Comparison of ENCODE assay signal across 8 cellular contexts in the genomic region with DNA sequence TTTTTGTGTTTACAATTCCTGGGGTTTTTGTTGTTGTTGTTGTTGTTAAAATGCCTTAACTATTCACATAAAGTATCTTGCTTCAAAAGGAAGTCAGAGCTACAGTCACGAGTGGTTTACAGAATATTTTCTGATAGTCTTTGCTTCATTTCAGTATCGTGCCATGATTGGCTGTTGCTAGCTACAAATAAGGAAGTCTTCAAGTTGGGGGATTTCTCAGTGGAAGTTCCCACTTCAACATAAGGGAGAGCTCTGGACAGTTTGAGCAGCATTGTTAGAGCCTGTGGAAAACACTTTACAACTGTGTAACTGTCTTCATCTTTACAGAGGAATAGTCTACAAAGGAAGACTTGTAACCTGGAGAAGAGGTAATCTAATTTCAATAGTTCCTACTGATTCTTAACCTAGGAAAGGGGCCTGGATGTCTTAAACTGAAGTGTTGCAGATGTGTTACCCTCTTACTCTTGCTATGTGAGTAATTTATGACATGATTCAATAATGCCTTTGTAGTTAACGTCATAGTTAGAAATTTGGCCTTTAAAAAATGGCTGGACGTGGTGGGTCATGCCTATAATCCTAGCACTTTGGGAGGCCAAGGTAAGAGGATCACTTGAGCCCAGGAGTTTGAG.
A peak's percentile ranks its signal among the peaks of the same experiment; 100 is the strongest.
DNase-seq lines count a peak whose midpoint lies in the region; ATAC-seq and TF ChIP-seq lines count a peak whose summit lies in the region.

No MANE protein-coding gene starts in this region.

- H3K36me3 ChIP-seq in muscle layer of colon (ENCODE audit: insufficient read depth, low read length) = no peaks in the 10 kb centered on the region
- no peaks in the 10 kb centered on the region for H3K36me3 ChIP-seq in MM.1S (replicated peaks; ENCODE audit: insufficient read depth, low read length)

- peak; percentile 14 for DNase-seq in activated CD4-positive, CD25-positive, alpha-beta regulatory T cell treated with anti-CD3 and anti-CD28 coated beads, Interleukin-2, amount 50 U/mL, for 16 hours (ENCODE audit: low read depth, low spot score)
- no peak for DNase-seq in activated CD4-positive, CD25-positive, alpha-beta regulatory T cell (lab: John Stamatoyannopoulos, UW)
- peak; percentile 73 for DNase-seq in HCEC 1CT
- peak; percentile 82 for DNase-seq in NOMO-1 treated with DMSO at 0.1 percent for 48 hours (lab: John Stamatoyannopoulos, UW; ENCODE audit: unreplicated experiment)
- peak in 1 of 2 donors; percentile 53 for DNase-seq in central memory CD8-positive, alpha-beta T cell (ENCODE audit: low spot score in 2 of 2)
- DNase-seq in MM.1S = no peak
- DNase-seq in RWPE1 (ENCODE audit: low spot score) = no peak

- no peaks in the 10 kb centered on the region for H3K27me3 Mint-ChIP-seq in central memory CD8-positive, alpha-beta T cell

- peaks cover 10% of the 10 kb centered on the region for H3K36me3 Mint-ChIP-seq in central memory CD8-positive, alpha-beta T cell (ENCODE audit: insufficient read depth)

- H3K27ac ChIP-seq in muscle layer of colon (ENCODE audit: low read depth, low read length) (peak overlapping the region; percentile 57), MM.1S (ENCODE audit: low read length) (no peak overlapping the region), RWPE1 (no peak overlapping the region)

- peak; percentile 79 for ATAC-seq in central memory CD8-positive, alpha-beta T cell (replicated peaks; ENCODE audit: extremely low read depth, poor library complexity, severe bottlenecking)

- CTCF ChIA-PET in RWPE1 (lab: Yijun Ruan, JAX) = no interaction called here

- H3K4me1 ChIP-seq in muscle layer of colon (ENCODE audit: insufficient read depth, low read length) = peaks cover 26% of the 10 kb centered on the region
- no peaks in the 10 kb centered on the region for H3K4me1 ChIP-seq in MM.1S (ENCODE audit: low read length)

- no peaks in the 10 kb centered on the region for H3K27me3 ChIP-seq in muscle layer of colon (ENCODE audit: control insufficient read depth in 1 of 2, insufficient read depth in 2 of 2, low read length in 2 of 2)
- no peaks in the 10 kb centered on the region for H3K27me3 ChIP-seq in MM.1S (replicated peaks; ENCODE audit: insufficient read depth, low read length)

- H3K9ac ChIP-seq in muscle layer of colon (ENCODE audit: low read length) (no peak overlapping the region), MM.1S (ENCODE audit: low read length) (no peak overlapping the region)

- H3K79me2 ChIP-seq in MM.1S (ENCODE audit: low read length) = no peaks in the 10 kb centered on the region

- no peak overlapping the region for H3K4me2 ChIP-seq in MM.1S (ENCODE audit: low read depth, low read length)

- H3K9me3 ChIP-seq in muscle layer of colon (ENCODE audit: low read length) (no peaks in the 10 kb centered on the region), MM.1S (replicated peaks; ENCODE audit: insufficient read depth, low read length) (no peaks in the 10 kb centered on the region)

- peaks cover 52% of the 10 kb centered on the region for H3K4me1 Mint-ChIP-seq in central memory CD8-positive, alpha-beta T cell

- H3F3A ChIP-seq in MM.1S (ENCODE audit: insufficient read depth, low read length) = no peaks in the 10 kb centered on the region

- POLR2A ChIA-PET in RWPE1 (lab: Yijun Ruan, JAX; ENCODE audit: low non-redundant PET) = no interaction called here

- H3K27ac Mint-ChIP-seq in central memory CD8-positive, alpha-beta T cell (ENCODE audit: low read depth) = peak overlapping the region; percentile 97

- TF ChIP-seq CTCF in MM.1S (IDR thresholded peaks at IDR 0.05; ENCODE audit: low read length) (no peak), RWPE1 (conservative IDR thresholded peaks at IDR 0.05; ENCODE audit: low read depth) (no peak)

- no peak overlapping the region for H2AFZ ChIP-seq in MM.1S (ENCODE audit: low read length)

- H3K9me2 ChIP-seq in MM.1S (replicated peaks; ENCODE audit: insufficient read depth, low read length) = no peaks in the 10 kb centered on the region

- H4K20me1 ChIP-seq in MM.1S (ENCODE audit: insufficient read depth, low read length) = no peaks in the 10 kb centered on the region

- H3K4me3 ChIP-seq in muscle layer of colon (ENCODE audit: low read depth in 1 of 2, low read length in 2 of 2) (peak overlapping the region in 1 of 2 donors; percentile 39), MM.1S (ENCODE audit: low read length) (no peak overlapping the region)

- H3K4me3 Mint-ChIP-seq in central memory CD8-positive, alpha-beta T cell = peak overlapping the region; percentile 91

- H3K9me3 Mint-ChIP-seq in central memory CD8-positive, alpha-beta T cell = peaks cover 4% of the 10 kb centered on the region

Comparison
In these comparisons a context has a peak if more than half of its experiments do, and no peak if none do; other contexts are left out.
1. DNase-seq: peak in activated CD4-positive, CD25-positive, alpha-beta regulatory T cell treated with anti-CD3 and anti-CD28 coated beads, Interleukin-2, amount 50 U/mL, for 16 hours (single experiment), HCEC 1CT (single experiment) and NOMO-1 treated with DMSO at 0.1 percent for 48 hours (single experiment); none in activated CD4-positive, CD25-positive, alpha-beta regulatory T cell (0 of 4), MM.1S (single experiment) and RWPE1 (single experiment).